Comparison of ENCODE assay signal across 8 cellular contexts in the genomic region with DNA sequence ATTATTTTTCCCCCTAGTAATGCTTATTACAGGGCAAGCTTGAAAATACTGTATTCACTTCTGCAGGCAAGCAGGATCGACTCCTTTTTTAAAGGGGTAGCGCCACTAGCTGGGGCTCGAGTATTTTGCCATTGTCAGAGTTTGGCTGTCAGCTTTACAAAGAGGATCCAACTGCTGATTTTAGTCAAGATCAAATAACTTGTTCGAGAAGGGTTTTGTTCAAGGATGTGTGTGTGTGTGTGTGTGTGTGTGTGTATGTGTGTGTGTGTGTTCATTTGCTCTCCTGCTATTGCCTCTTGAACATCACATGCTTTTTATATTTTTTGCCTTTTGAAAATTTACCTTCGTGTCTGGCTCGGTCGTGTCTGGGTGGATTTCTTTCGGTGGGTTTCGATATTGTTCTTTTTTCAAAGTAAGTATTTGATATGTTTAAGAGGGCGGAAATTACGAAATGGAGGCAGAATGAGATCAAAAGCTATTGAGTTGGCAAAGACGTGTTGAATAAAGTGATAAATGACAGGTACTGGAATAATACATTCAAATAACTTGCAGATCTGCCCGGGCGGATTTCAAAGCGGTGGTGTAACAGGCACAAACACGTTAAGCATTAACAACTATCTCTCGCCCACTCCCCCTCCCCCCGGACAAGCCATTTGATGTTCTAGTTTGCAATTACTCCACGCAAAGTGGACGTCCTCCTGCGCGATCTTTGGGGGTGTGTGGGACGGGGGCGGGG. TPM values are rescaled to one million over a fixed set of nuclear protein-coding genes. Genes with fewer than 3 reads are reported as not detected.
DNase-seq lines count a peak whose midpoint lies in the region; ATAC-seq, FAIRE-seq and TF ChIP-seq lines count a peak whose summit lies in the region.

No MANE protein-coding gene starts in this region.

- H3K36me3 ChIP-seq in Loucy (ENCODE audit: insufficient read depth, low read length), result no peaks in the 10 kb centered on the region
- H3K36me3 ChIP-seq in WERI-Rb-1, result no peaks in the 10 kb centered on the region
- H3K36me3 ChIP-seq in small intestine (ENCODE audit: control insufficient read depth in 2 of 2, insufficient read depth in 2 of 2, low read length in 2 of 2), result no peaks in the 10 kb centered on the region

- no peak overlapping the region for H2AFZ ChIP-seq in Loucy (ENCODE audit: low read length)

- DNase-seq in AG08396 (ENCODE audit: low spot score), result peak; percentile 35
- DNase-seq in WERI-Rb-1, result peak; percentile 27
- peak; percentile 77 to 78 for DNase-seq in cardiac fibroblast (ENCODE audit: low read depth in 2 of 2)
- peak; percentile 80 for DNase-seq in iris pigment epithelial cell (ENCODE audit: low read depth)
- DNase-seq in small intestine, result peak; percentile 66

- H3K4me1 ChIP-seq in Loucy (ENCODE audit: insufficient read depth, low read length, poor library complexity, severe bottlenecking) (peaks cover 46% of the 10 kb centered on the region), small intestine (ENCODE audit: control insufficient read depth in 2 of 2, insufficient read depth in 1 of 2, low read depth in 1 of 2, low read length in 1 of 2) (peaks cover 0 to 13% of the 10 kb centered on the region in 2 donors)

- H3K27me3 ChIP-seq in Loucy (ENCODE audit: insufficient read depth, low read length, poor library complexity, severe bottlenecking), result no peaks in the 10 kb centered on the region
- no peaks in the 10 kb centered on the region for H3K27me3 ChIP-seq in WERI-Rb-1 (ENCODE audit: insufficient read depth, low read depth, severe bottlenecking)
- no peaks in the 10 kb centered on the region for H3K27me3 ChIP-seq in small intestine (ENCODE audit: control insufficient read depth in 2 of 2, insufficient read depth in 2 of 2, low read length in 2 of 2)

- TF ChIP-seq CTCF in Loucy (conservative IDR thresholded peaks at IDR 0.05; ENCODE audit: low read length) (peak; percentile 50), WERI-Rb-1 (IDR thresholded peaks at IDR 0.05; ENCODE audit: low read depth, low read length) (no peak), cardiac fibroblast (IDR thresholded peaks at IDR 0.05; ENCODE audit: low read depth, low read length) (no peak)

- H4K20me1 ChIP-seq in Loucy (ENCODE audit: insufficient read depth, low read length, poor library complexity, severe bottlenecking), result peaks cover 38% of the 10 kb centered on the region

- H3K27ac ChIP-seq in WERI-Rb-1, result no peak overlapping the region
- peak overlapping the region; percentile 71 to 100 for H3K27ac ChIP-seq in small intestine (ENCODE audit: low read depth in 1 of 2, low read length in 1 of 2)

- H3K9me3 ChIP-seq in Loucy (ENCODE audit: insufficient read depth, low read depth, low read length) (no peaks in the 10 kb centered on the region), WERI-Rb-1 (ENCODE audit: severe bottlenecking) (no peaks in the 10 kb centered on the region), small intestine (ENCODE audit: control insufficient read depth, low read depth) (no peaks in the 10 kb centered on the region)

- H3K4me2 ChIP-seq in Loucy (ENCODE audit: low read depth, low read length, poor library complexity, severe bottlenecking), result peak overlapping the region; percentile 78

- peaks cover 17% of the 10 kb centered on the region for H3F3A ChIP-seq in Loucy (ENCODE audit: low read depth)

- peak overlapping the region; percentile 92 for H3K4me3 ChIP-seq in Loucy (ENCODE audit: low read length, poor library complexity, severe bottlenecking)
- H3K4me3 ChIP-seq in WERI-Rb-1 (ENCODE audit: low read depth, low read length), result peak overlapping the region; percentile 72
- H3K4me3 ChIP-seq in cardiac fibroblast (replicated peaks in 1 of 2; ENCODE audit: low read depth in 2 of 2, low read length in 2 of 2), result peak overlapping the region; percentile 81 to 86
- peak overlapping the region; percentile 90 to 93 for H3K4me3 ChIP-seq in small intestine (ENCODE audit: low read depth in 1 of 2, low read length in 2 of 2)

- WGBS in small intestine, 3 donors, result 0% methylated on average over 24 of the region's 24 CpGs

- H3K79me2 ChIP-seq in Loucy (ENCODE audit: insufficient read depth, low read length), result peaks cover 70% of the 10 kb centered on the region

- H3K9me2 ChIP-seq in Loucy (replicated peaks; ENCODE audit: low read depth, low read length), result no peaks in the 10 kb centered on the region

- peak overlapping the region; percentile 90 for H3K9ac ChIP-seq in Loucy (ENCODE audit: low read depth, low read length, poor library complexity, severe bottlenecking)

- no peak for FAIRE-seq in small intestine (lab: Jason Lieb, UNC)

- ATAC-seq in GM19023 (IDR thresholded peaks at IDR 0.05; ENCODE audit: unreplicated experiment) (peak; percentile 15), GM21526 (IDR thresholded peaks at IDR 0.05; ENCODE audit: low FRiP score, unreplicated experiment) (no peak)

RNA-seq across cellular contexts. Expression of a gene that starts 1.1 kb away (rescaled TPM):
- polyA plus RNA-seq in small intestine, result 10 to 100 TPM in 1 of 3 donors, 1 to 10 TPM in 2; 1.1 to 12.1 (median 1.4) TPM

Comparison
In these comparisons a context has a peak if more than half of its experiments do, and no peak if none do; other contexts are left out.
1. DNase-seq: peak in every context shown above with its lines; median percentile 80 in iris pigment epithelial cell; 78 in cardiac fibroblast; 66 in small intestine; 35 in AG08396; 27 in WERI-Rb-1.